8 cellular contexts compared by ENCODE assay signal in genomic region chr17:30970757-30971567, GRCh38. TPM values are rescaled to one million over a fixed set of nuclear protein-coding genes. Genes with fewer than 3 reads are reported as not detected.
DNase-seq lines count a peak whose midpoint lies in the region; ATAC-seq and TF ChIP-seq lines count a peak whose summit lies in the region.

Gene RNF135 (plus strand): TSS chr17:30971039. CDS start chr17:30971074, 35 bp downstream.

- peak; percentile 8; the same call in 1 of the 2 replicates for TF ChIP-seq CTCF in AG10803 (conservative IDR thresholded peaks at IDR 0.05; ENCODE audit: low read length)
- no peak for TF ChIP-seq CTCF in PC-3 (conservative IDR thresholded peaks at IDR 0.05; ENCODE audit: low read depth, low read length)
- no peak for TF ChIP-seq CTCF in natural killer cell (IDR thresholded peaks at IDR 0.05)
- peak in 4 of 7 experiments; percentile 24 to 59 (median 38) for TF ChIP-seq CTCF in stomach (IDR thresholded peaks at IDR 0.05)

- no peaks in the 10 kb centered on the region for H4K20me1 ChIP-seq in PC-3 (ENCODE audit: low read length)

- H3K79me2 ChIP-seq in PC-3 (ENCODE audit: low read length) = peaks cover 25% of the 10 kb centered on the region

- H2AFZ ChIP-seq in PC-3 (ENCODE audit: low read length) = peak within 1 kb of the TSS; percentile 73

- BruUV-seq in PC-3 (replicated peaks; lab: Mats Ljungman, UMichigan) = no TSS peak

- peak within 1 kb of the TSS; percentile 87 to 96 for H3K27ac Mint-ChIP-seq in natural killer cell

- H3F3A ChIP-seq in PC-3 (ENCODE audit: low read length, unreplicated experiment) = no peaks in the 10 kb centered on the region

- no peaks in the 10 kb centered on the region for H3K4me1 ChIP-seq in PC-3 (ENCODE audit: insufficient read depth, low read length)
- peaks cover 18 to 36% (median 24%) of the 10 kb centered on the region in 4 donors for H3K4me1 ChIP-seq in stomach

- H3K4me2 ChIP-seq in PC-3 (ENCODE audit: low read length) = peak within 1 kb of the TSS; percentile 96

- ATAC-seq in GM18909 (IDR thresholded peaks at IDR 0.05; ENCODE audit: poor library complexity, unreplicated experiment) (peak; percentile 60), HG03354 (IDR thresholded peaks at IDR 0.05; ENCODE audit: poor library complexity, severe bottlenecking, unreplicated experiment) (peak; percentile 59), PC-3 (peak; percentile 92), natural killer cell (peak; percentile 55 to 82 (median 72))

- 0 to 1% (median 0%) methylated on average over 45 to 70 of the region's 70 CpGs for WGBS in stomach, 5 donors

- no peak for TF ChIP-seq EP300 in stomach (IDR thresholded peaks at IDR 0.05)

- peak within 1 kb of the TSS; percentile 99 for H3K4me3 Mint-ChIP-seq in natural killer cell

- TF ChIP-seq POLR2A in stomach (IDR thresholded peaks at IDR 0.05) = peak in 1 of 4 donors; percentile 35

- H3K4me3 ChIP-seq in AG10803 (ENCODE audit: low read length) = peak within 1 kb of the TSS; percentile 71
- H3K4me3 ChIP-seq in PC-3 (ENCODE audit: low read length) = peak within 1 kb of the TSS; percentile 87
- H3K4me3 ChIP-seq in stomach = peak within 1 kb of the TSS; percentile 57 to 82 (median 68)

- intact Hi-C loops in PC-3 (cut with micrococcal nuclease) = loop anchor here (5.0 kb wide), 1 partner anchor 64 kb away; the partner anchor contains the start of gene TEFM
- intact Hi-C loops in natural killer cell (cut with micrococcal nuclease) = loop anchor here (1.0 to 10.0 kb wide), 3 partner anchors 98 to 354 kb away; partner anchors contain the start of gene EVI2A
- intact Hi-C loops in stomach (cut with DNase I; ENCODE audit: low total_unique reads) = no loop called here

- no peaks in the 10 kb centered on the region for H3K9me2 ChIP-seq in PC-3 (replicated peaks; ENCODE audit: low read length)

- peaks cover 34 to 41% of the 10 kb centered on the region in 2 donors for H3K4me1 Mint-ChIP-seq in natural killer cell

- H3K27ac ChIP-seq in PC-3 (ENCODE audit: low read length) = peak within 1 kb of the TSS; percentile 89
- peak within 1 kb of the TSS; percentile 92 to 99 (median 97) for H3K27ac ChIP-seq in stomach

- H3K36me3 Mint-ChIP-seq in natural killer cell = no peaks in the 10 kb centered on the region

- DNase-seq in AG10803 (ENCODE audit: low read depth) (peak; percentile 88), PC-3 (peak; percentile 71), fibroblast of peridontal ligament (ENCODE audit: extremely low read depth) (peak; percentile 85), natural killer cell (peak; percentile 52), stomach (peak; percentile 85)
- peak; percentile 40 for DNase-seq in activated T-helper 9 cell treated with anti-CD3 and anti-CD28 coated beads, Interleukin-2, amount 50 U/mL, for 16 hours (ENCODE audit: low read depth)

- H3K27me3 ChIP-seq in PC-3 (ENCODE audit: low read length) = no peaks in the 10 kb centered on the region
- no peaks in the 10 kb centered on the region for H3K27me3 ChIP-seq in stomach

- H3K27me3 Mint-ChIP-seq in natural killer cell (ENCODE audit: low read depth in 2 of 2) = no peaks in the 10 kb centered on the region

- no peaks in the 10 kb centered on the region for H3K9me3 Mint-ChIP-seq in natural killer cell

- POLR2A ChIA-PET in PC-3 (lab: Charles Lee; ENCODE audit: unreplicated experiment) = interaction anchor here (0.5 kb wide), 1 partner anchor 235 kb away, joined by 13 read pairs; no protein-coding TSS in a partner anchor

- H3K36me3 ChIP-seq in PC-3 (ENCODE audit: low read depth, low read length) (no peaks in the 10 kb centered on the region), stomach (peaks cover 0 to 13% (median 9%) of the 10 kb centered on the region in 4 donors)

- CTCF ChIA-PET in PC-3 (lab: Charles Lee) = no interaction called here

- peak within 1 kb of the TSS; percentile 94 for H3K9ac ChIP-seq in PC-3 (ENCODE audit: low read length)

- no peaks in the 10 kb centered on the region for H3K9me3 ChIP-seq in PC-3 (ENCODE audit: low read length)
- no peaks in the 10 kb centered on the region for H3K9me3 ChIP-seq in stomach

RNA-seq across cellular contexts. Expression of gene RNF135, which starts in this region (rescaled TPM):
- total RNA-seq in PC-3 (2014; rRNA removed) = 10.4 and 10.7 TPM in 2 replicates
- total RNA-seq in natural killer cell = 10 to 100 TPM in 2 of 3 donors, 1 to 10 TPM in 1; 8.8 to 13.5 (median 11.7) TPM
- 10 to 100 TPM in 1 of 5 donors, 1 to 10 TPM in 4; 1.8 to 18.7 (median 7.0) TPM for total RNA-seq in stomach
- 10 to 100 TPM; 11.5 to 15.0 (median 13.0) TPM for polyA plus RNA-seq in stomach

Comparison
In these comparisons a context has a peak if more than half of its experiments do, and no peak if none do; other contexts are left out.
1. Peak in every context shown above with its lines: DNase-seq, ATAC-seq, H3K4me3 ChIP-seq and H3K27ac ChIP-seq.
2. CTCF ChIP-seq: peak in AG10803 (single experiment) and stomach (4 of 7); none in PC-3 (single experiment) and natural killer cell (single experiment).